ENCODE assay signal across 1 cellular context in genomic region chr20:5126512-5127203, GRCh38.
TF ChIP-seq lines count a peak whose summit lies in the region.

Gene CDS2, plus strand, starts transcription at chr20:5127008. Its CDS starts 85 bp downstream, at chr20:5127093.

TF ChIP-seq in GM23338, 12 proteins besides CTCF, POLR2A, EP300 and RAD21:
- TF ChIP-seq EZH2 (IDR thresholded peaks at IDR 0.05; ENCODE audit: low read depth, unreplicated experiment) = no peak
- TF ChIP-seq POLR2AphosphoS5 (IDR thresholded peaks at IDR 0.05; ENCODE audit: low read depth) = peak; percentile 56
- peak; percentile 65 for TF ChIP-seq CREB1 (CRISPR knock-in tag; IDR thresholded peaks at IDR 0.05; ENCODE audit: low read depth)
TF ChIP-seq in GM23338: peak in this region for 2.
